8 cellular contexts compared by ENCODE assay signal in genomic region chr1:8025061-8025670, GRCh38. TPM values are rescaled to one million over a fixed set of nuclear protein-coding genes. Genes with fewer than 3 reads are reported as not detected.
A peak's percentile ranks its signal among the peaks of the same experiment; 100 is the strongest.
DNase-seq lines count a peak whose midpoint lies in the region; ATAC-seq and TF ChIP-seq lines count a peak whose summit lies in the region.

No MANE protein-coding gene starts in this region.

- H4K8ac ChIP-seq in mesenchymal stem cell (ENCODE audit: low read length): no peak overlapping the region

- peak overlapping the region; percentile 56 to 94 for H3K18ac ChIP-seq in mesenchymal stem cell (ENCODE audit: low read depth in 1 of 2, low read length in 2 of 2)

- H2BK5ac ChIP-seq in mesenchymal stem cell (ENCODE audit: low read depth, low read length, poor library complexity, severe bottlenecking): peak overlapping the region; percentile 59

- no peaks in the 10 kb centered on the region for H3K36me3 ChIP-seq in mesenchymal stem cell (ENCODE audit: control insufficient read depth in 1 of 2, insufficient read depth in 2 of 2, low read depth in 1 of 2, low read length in 2 of 2)
- H3K36me3 ChIP-seq in aorta (ENCODE audit: control insufficient read depth in 1 of 2, insufficient read depth in 2 of 2, low read length in 1 of 2): no peaks in the 10 kb centered on the region

- H3K23ac ChIP-seq in mesenchymal stem cell (ENCODE audit: low read length in 2 of 2): peak overlapping the region; percentile 7 to 99

- H2BK12ac ChIP-seq in mesenchymal stem cell (ENCODE audit: low read length in 2 of 2): no peak overlapping the region

- H2AK5ac ChIP-seq in mesenchymal stem cell (ENCODE audit: low read length, severe bottlenecking): no peak overlapping the region

- peak; percentile 17 for DNase-seq in AG10803 (ENCODE audit: low read depth)
- no peak for DNase-seq in HFF-Myc (ENCODE audit: extremely low read depth, low read depth)
- DNase-seq in cardiac fibroblast (ENCODE audit: low read depth in 2 of 2): peak in 1 of 2 donors; percentile 52
- peak; percentile 49 for DNase-seq in mesenchymal stem cell
- DNase-seq in aorta: no peak
- DNase-seq in DMS153 treated with DMSO at 0.1 percent for 48 hours (lab: John Stamatoyannopoulos, UW; ENCODE audit: unreplicated experiment): no peak
- no peak for DNase-seq in posterior vena cava (ENCODE audit: low spot score)

- TF ChIP-seq CTCF in AG10803 (conservative IDR thresholded peaks at IDR 0.05; ENCODE audit: low read length) (no peak), HFF-Myc (IDR thresholded peaks at IDR 0.05; ENCODE audit: low read depth, low read length, missing control alignments) (no peak), cardiac fibroblast (IDR thresholded peaks at IDR 0.05; ENCODE audit: low read depth, low read length) (no peak)

- H3K27ac ChIP-seq in mesenchymal stem cell (ENCODE audit: low read length, poor library complexity, severe bottlenecking): peak overlapping the region; percentile 50
- H3K27ac ChIP-seq in aorta (ENCODE audit: low read depth in 1 of 2, low read length in 2 of 2): peak overlapping the region; percentile 76 to 91

- H3K14ac ChIP-seq in mesenchymal stem cell (ENCODE audit: low read length in 2 of 2): no peak overlapping the region

- H3K9me3 ChIP-seq in mesenchymal stem cell (ENCODE audit: control insufficient read depth, low read length) (no peaks in the 10 kb centered on the region), aorta (ENCODE audit: control insufficient read depth, low read length) (no peaks in the 10 kb centered on the region)

- H3K4me2 ChIP-seq in mesenchymal stem cell (ENCODE audit: low read length, poor library complexity, severe bottlenecking): peak overlapping the region; percentile 80

- ATAC-seq in aorta (ENCODE audit: low FRiP score): no peak
- no peak for ATAC-seq in GM19467 (IDR thresholded peaks at IDR 0.05; ENCODE audit: unreplicated experiment)

- H3K4me1 ChIP-seq in mesenchymal stem cell (ENCODE audit: control insufficient read depth, insufficient read depth, low read depth, low read length) (peaks cover 18% of the 10 kb centered on the region), aorta (ENCODE audit: control insufficient read depth in 1 of 2, insufficient read depth in 2 of 2, low read length in 2 of 2) (peaks cover 2 to 5% of the 10 kb centered on the region in 2 donors)

- 3% methylated on average over 18 of the region's 19 CpGs for WGBS in mesenchymal stem cell
- WGBS in aorta, 2 donors: 1% methylated on average over 19 of the region's 19 CpGs

- H2BK15ac ChIP-seq in mesenchymal stem cell (ENCODE audit: low read depth, poor library complexity, severe bottlenecking): no peak overlapping the region

- H2AFZ ChIP-seq in mesenchymal stem cell (ENCODE audit: low read depth, low read length): no peak overlapping the region

- peak overlapping the region; percentile 97 for H3K9ac ChIP-seq in mesenchymal stem cell (ENCODE audit: low read length)

- H3K27me3 ChIP-seq in mesenchymal stem cell (ENCODE audit: control insufficient read depth in 1 of 2, insufficient read depth in 1 of 2, low read length in 2 of 2) (no peaks in the 10 kb centered on the region), aorta (ENCODE audit: control insufficient read depth in 1 of 2, insufficient read depth in 2 of 2, low read length in 1 of 2) (no peaks in the 10 kb centered on the region)

- H4K91ac ChIP-seq in mesenchymal stem cell (ENCODE audit: low read length): no peak overlapping the region

- H3K79me1 ChIP-seq in mesenchymal stem cell (replicated peaks; ENCODE audit: low read length, poor library complexity, severe bottlenecking): no peaks in the 10 kb centered on the region

- H2BK120ac ChIP-seq in mesenchymal stem cell (ENCODE audit: low read depth, low read length): no peak overlapping the region

- H3K4ac ChIP-seq in mesenchymal stem cell (ENCODE audit: low read depth in 1 of 2, low read length in 2 of 2): peak overlapping the region in 1 of 2 experiments; percentile 50

- intact Hi-C loops in aorta (cut with DNase I): loop anchor here (5.0 kb wide), 2 partner anchors 97 to 177 kb away; no protein-coding TSS in a partner anchor
- intact Hi-C loops in posterior vena cava (cut with DNase I): loop anchor here in 1 of 2 donors (5.0 kb wide), 2 partner anchors 112 to 292 kb away; partner anchors contain the start of gene SLC45A1

- H3K4me3 ChIP-seq in AG10803 (ENCODE audit: low read length): peak overlapping the region; percentile 78
- peak overlapping the region; percentile 84 for H3K4me3 ChIP-seq in HFF-Myc (replicated peaks; ENCODE audit: low read depth, low read length)
- peak overlapping the region; percentile 65 to 84 for H3K4me3 ChIP-seq in cardiac fibroblast (replicated peaks in 1 of 2; ENCODE audit: low read depth in 2 of 2, low read length in 2 of 2)
- peak overlapping the region; percentile 92 to 96 for H3K4me3 ChIP-seq in mesenchymal stem cell (ENCODE audit: insufficient read depth in 1 of 2, low read depth in 1 of 2, low read length in 2 of 2)
- H3K4me3 ChIP-seq in aorta (ENCODE audit: low read length in 2 of 2): peak overlapping the region; percentile 77 to 98

RNA-seq across cellular contexts. Expression of gene ERRFI1, which starts 0.9 kb away (rescaled TPM):
- polyA plus RNA-seq in mesenchymal stem cell (2013, experiment 1 of 2): 109 TPM
- 106 TPM for polyA plus RNA-seq in mesenchymal stem cell (2013, experiment 2 of 2)
- total RNA-seq in aorta (100 to 1,000 TPM; 153 to 258 TPM), posterior vena cava (100 to 1,000 TPM in 1 of 2 donors, 10 to 100 TPM in 1; 84.4 to 151 TPM)
- 10 to 100 TPM; 33.3 to 87.6 TPM for polyA plus RNA-seq in aorta

Comparison
In these comparisons a context has a peak if more than half of its experiments do, and no peak if none do; other contexts are left out.
1. DNase-seq: peak in AG10803 (single experiment) and mesenchymal stem cell (single experiment); none in HFF-Myc (single experiment), aorta (0 of 2), DMS153 treated with DMSO at 0.1 percent for 48 hours (single experiment) and posterior vena cava (single experiment).
2. Peak in every context shown above with its lines, with median percentiles within 50 percentile points of each other: H3K4me3 ChIP-seq.